In the genomic region with DNA sequence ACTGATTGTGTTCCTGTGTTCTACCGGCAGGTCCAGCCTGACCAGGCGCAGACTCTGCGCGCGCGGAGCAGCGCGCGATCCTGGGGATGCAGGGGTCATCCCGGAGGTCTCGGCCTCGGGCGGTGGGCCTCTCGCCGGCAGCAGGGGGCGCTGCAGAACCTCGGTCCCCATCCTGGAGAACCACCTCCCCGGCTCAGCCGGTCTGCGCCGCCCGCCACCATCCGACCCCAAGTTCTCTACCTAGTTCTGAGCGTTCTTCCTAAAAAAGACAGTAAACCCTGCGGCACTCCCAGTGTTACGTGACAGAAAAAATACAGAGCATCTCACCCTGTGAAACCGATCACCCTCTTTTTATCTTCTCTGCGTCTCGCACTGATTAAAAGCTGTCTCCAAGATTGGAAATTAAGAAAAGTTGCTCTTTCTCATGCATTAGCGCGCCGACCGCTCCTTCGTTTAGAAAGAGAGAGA, we compare ENCODE assay signal across 8 cellular contexts. TPM values are rescaled to one million over a fixed set of nuclear protein-coding genes. Genes with fewer than 3 reads are reported as not detected.
DNase-seq lines count a peak whose midpoint lies in the region; ATAC-seq and TF ChIP-seq lines count a peak whose summit lies in the region.

No MANE protein-coding gene starts in this region.

- H3K4me2 ChIP-seq in GM23338: peak overlapping the region; percentile 100

- peaks cover 88% of the 10 kb centered on the region for H3K27me3 ChIP-seq in GM23338 (ENCODE audit: insufficient read depth)

- H3K27ac Mint-ChIP-seq in GM23338: no peak overlapping the region
- no peak overlapping the region for H3K27ac Mint-ChIP-seq in chondrocyte (ENCODE audit: unreplicated experiment)

- DNase-seq in GM04504 (ENCODE audit: low read depth) (peak; percentile 44), GM23338 (ENCODE audit: low spot score) (peak; percentile 93), LHCN-M2 (ENCODE audit: low read depth) (peak; percentile 65), chondrocyte (ENCODE audit: low spot score) (peak; percentile 76), left kidney (ENCODE audit: low read depth, low spot score) (peak; percentile 89), NK-92 (lab: John Stamatoyannopoulos, UW; ENCODE audit: unreplicated experiment) (no peak)
- DNase-seq in activated CD4-positive, CD25-positive, alpha-beta regulatory T cell treated with anti-CD3 and anti-CD28 coated beads, Interleukin-2, amount 50 U/mL, for 16 hours (ENCODE audit: low read depth, low spot score): peak; percentile 57
- DNase-seq in stimulated activated CD4-positive, alpha-beta T cell treated with anti-CD3 and anti-CD28 coated beads, Interleukin-1b, Interleukin-23, amount 100 ng/mL, for 4 hours (ENCODE audit: low read depth in 2 of 2): peak; percentile 77 to 87

- no peaks in the 10 kb centered on the region; the same call in 2 of the 3 replicates for H3K9me3 Mint-ChIP-seq in GM23338
- no peaks in the 10 kb centered on the region for H3K9me3 Mint-ChIP-seq in chondrocyte (ENCODE audit: low read depth)

- peak; percentile 91 for ATAC-seq in GM23338

- H3F3A ChIP-seq in GM23338 (replicated peaks; ENCODE audit: low read depth): 0 out of 2 replicates have a peak, but pooled peaks cover 5% of the 10 kb centered on the region

- TF ChIP-seq CTCF in GM23338 (conservative IDR thresholded peaks at IDR 0.05; ENCODE audit: low read depth in 2 of 2) (peak; percentile 75 to 86), chondrocyte (IDR thresholded peaks at IDR 0.05) (peak; percentile 93)

- H3K36me3 Mint-ChIP-seq in GM23338 (ENCODE audit: low read depth) (no peaks in the 10 kb centered on the region; the same call in 2 of the 3 replicates), chondrocyte (ENCODE audit: low read depth) (no peaks in the 10 kb centered on the region)

- peak overlapping the region; percentile 100 for H2AFZ ChIP-seq in GM23338

- H3K4me3 ChIP-seq in GM23338: peak overlapping the region; percentile 91

- H3K79me2 ChIP-seq in GM23338 (replicated peaks; ENCODE audit: insufficient read depth): no peaks in the 10 kb centered on the region

- H3K4me3 Mint-ChIP-seq in GM23338 (peak overlapping the region; percentile 87), chondrocyte (ENCODE audit: unreplicated experiment) (peak overlapping the region; percentile 79)

- peaks cover 5% of the 10 kb centered on the region; the same call in 2 of the 3 replicates for H3K4me1 Mint-ChIP-seq in GM23338
- peaks cover 7% of the 10 kb centered on the region for H3K4me1 Mint-ChIP-seq in chondrocyte (ENCODE audit: low read depth)

- H3K36me3 ChIP-seq in GM23338 (ENCODE audit: insufficient read depth): no peaks in the 10 kb centered on the region

- H3K9me2 ChIP-seq in GM23338 (ENCODE audit: insufficient read depth): no peaks in the 10 kb centered on the region

- H3K27me3 Mint-ChIP-seq in GM23338 (ENCODE audit: insufficient read depth, low read depth, poor library complexity) (peaks cover 52% of the 10 kb centered on the region), chondrocyte (ENCODE audit: low read depth) (peaks cover 53% of the 10 kb centered on the region)

- H4K20me1 ChIP-seq in GM23338 (replicated peaks; ENCODE audit: insufficient read depth): no peaks in the 10 kb centered on the region

- H3K27ac ChIP-seq in GM23338 (ENCODE audit: low read depth): no peak overlapping the region

- H3K4me1 ChIP-seq in GM23338 (ENCODE audit: insufficient read depth): peaks cover 7% of the 10 kb centered on the region; the same call in 1 of the 2 replicates

TF ChIP-seq in GM23338, 12 proteins besides CTCF, POLR2A, EP300 and RAD21:
- peak; percentile 54 for TF ChIP-seq EZH2 (IDR thresholded peaks at IDR 0.05; ENCODE audit: low read depth, unreplicated experiment)
- TF ChIP-seq CREB1 (CRISPR knock-in tag; IDR thresholded peaks at IDR 0.05; ENCODE audit: low read depth): peak; percentile 27; the same call in 1 of the 2 replicates
- no peak for TF ChIP-seq NANOG (IDR thresholded peaks at IDR 0.05; ENCODE audit: borderline replicate concordance)

RNA-seq across cellular contexts. Expression of gene TRPC3, which starts 1.6 kb away (rescaled TPM):
- 0.74 and 1.0 TPM in 2 replicates for total RNA-seq in GM23338 (2014; rRNA removed; shearing (Covaris generic))
- 0.24 and 0.44 TPM in 2 replicates for polyA plus RNA-seq in GM23338 (2016; fragmentation: Nextera tagmentation; extraction: Ambion mirVana)
- 0.45 and 0.52 TPM in 2 replicates for total RNA-seq in LHCN-M2 (2014; rRNA removed)
- 0.16 TPM for polyA plus RNA-seq in LHCN-M2 (2012)
- 0.20 to 0.39 TPM in 2 of 3 replicates, not detected in the other for total RNA-seq in chondrocyte
